10 cellular contexts compared by ENCODE assay signal in genomic region chr5:176675676-176676360, GRCh38. TPM values are rescaled to one million over a fixed set of nuclear protein-coding genes. Genes with fewer than 3 reads are reported as not detected.
DNase-seq lines count a peak whose midpoint lies in the region; ATAC-seq and TF ChIP-seq lines count a peak whose summit lies in the region.
"Had no signal": no experiment of that assay in that cellular context is flagged by ENCODE, and none has a peak within 500 bp of the region (broad histone marks: within the 10 kb centered on the region; RNA-seq: fewer than 3 reads in every experiment).

No MANE protein-coding gene starts in this region.

- no peak overlapping the region for H3K4me3 Mint-ChIP-seq in CD4-positive, alpha-beta memory T cell

- intact Hi-C loops in heart left ventricle (cut with DNase I) = loop anchor here in 2 of 10 donors (5.0 kb wide), 2 partner anchors 131 to 281 kb away; no protein-coding TSS in a partner anchor
- intact Hi-C loops in Right ventricle myocardium inferior (cut with DNase I) = no loop called here
- intact Hi-C loops in CD4-positive, alpha-beta memory T cell (cut with micrococcal nuclease) = no loop called here

- H3K9me3 ChIP-seq in heart left ventricle = no peaks in the 10 kb centered on the region
- no peaks in the 10 kb centered on the region for H3K9me3 ChIP-seq in Peyer's patch
- no peaks in the 10 kb centered on the region for H3K9me3 ChIP-seq in CD4-positive, alpha-beta memory T cell (ENCODE audit: control insufficient read depth in 1 of 2, low read length in 2 of 2)
- H3K9me3 ChIP-seq: lower lobe of right lung, SJSA1 had no signal

- TF ChIP-seq POLR2A in heart left ventricle (IDR thresholded peaks at IDR 0.05) (no peak), Peyer's patch (IDR thresholded peaks at IDR 0.05) (no peak)

- POLR2A ChIA-PET in CD4-positive, alpha-beta memory T cell (lab: Charles Lee; ENCODE audit: partially characterized antibody) = no interaction called here

- no peak overlapping the region for H3K4me3 ChIP-seq in heart left ventricle
- no peak overlapping the region for H3K4me3 ChIP-seq in Peyer's patch
- H3K4me3 ChIP-seq in CD4-positive, alpha-beta memory T cell (ENCODE audit: low read length in 2 of 2) = no peak overlapping the region
- H3K4me3 ChIP-seq: lower lobe of right lung, SJSA1 had no signal

- H3K36me3 Mint-ChIP-seq in CD4-positive, alpha-beta memory T cell = no peaks in the 10 kb centered on the region

- peak in 2 of 5 donors; percentile 28 to 44 for DNase-seq in heart left ventricle
- DNase-seq in Right ventricle myocardium inferior (ENCODE audit: missing footprints) = no peak
- no peak for DNase-seq in Peyer's patch
- DNase-seq in foreskin keratinocyte = peak in 1 of 2 donors; percentile 22
- DNase-seq in T-helper 2 cell = no peak
- DNase-seq in GM10266 (ENCODE audit: extremely low spot score) = no peak
- no peak for DNase-seq in CD4-positive, alpha-beta memory T cell
- DNase-seq: lower lobe of right lung had no signal

- H3K9me3 Mint-ChIP-seq in CD4-positive, alpha-beta memory T cell = no peaks in the 10 kb centered on the region

- peaks cover 0 to 35% (median 20%) of the 10 kb centered on the region in 9 donors for H3K27me3 ChIP-seq in heart left ventricle
- no peaks in the 10 kb centered on the region for H3K27me3 ChIP-seq in Peyer's patch
- peaks cover 37% of the 10 kb centered on the region for H3K27me3 ChIP-seq in foreskin keratinocyte
- peaks cover 9% of the 10 kb centered on the region for H3K27me3 ChIP-seq in CD4-positive, alpha-beta memory T cell (ENCODE audit: insufficient read depth, low read length)

- H3K4me1 Mint-ChIP-seq in CD4-positive, alpha-beta memory T cell = no peaks in the 10 kb centered on the region

- peaks cover 24 to 45% of the 10 kb centered on the region in 2 donors for H3K27me3 Mint-ChIP-seq in CD4-positive, alpha-beta memory T cell

- H3K27ac ChIP-seq in heart left ventricle = no peak overlapping the region
- no peak overlapping the region for H3K27ac ChIP-seq in Peyer's patch
- no peak overlapping the region for H3K27ac ChIP-seq in foreskin keratinocyte
- H3K27ac ChIP-seq in CD4-positive, alpha-beta memory T cell (ENCODE audit: low read depth, low read length) = no peak overlapping the region
- H3K27ac ChIP-seq: lower lobe of right lung, SJSA1 had no signal

- H3K36me3 ChIP-seq in heart left ventricle = no peaks in the 10 kb centered on the region
- H3K36me3 ChIP-seq in Peyer's patch = no peaks in the 10 kb centered on the region
- H3K36me3 ChIP-seq in CD4-positive, alpha-beta memory T cell (ENCODE audit: insufficient read depth, low read length) = no peaks in the 10 kb centered on the region
- H3K36me3 ChIP-seq: lower lobe of right lung, SJSA1 had no signal

- 55 to 64% (median 61%) methylated on average over 19 of the region's 19 CpGs for WGBS in heart left ventricle, 4 donors

- H3K27ac Mint-ChIP-seq in CD4-positive, alpha-beta memory T cell = no peak overlapping the region

- H3K4me1 ChIP-seq in heart left ventricle (peaks cover 0 to 30% (median 15%) of the 10 kb centered on the region in 12 donors), Peyer's patch (no peaks in the 10 kb centered on the region), foreskin keratinocyte (no peaks in the 10 kb centered on the region)
- no peaks in the 10 kb centered on the region for H3K4me1 ChIP-seq in CD4-positive, alpha-beta memory T cell (ENCODE audit: insufficient read depth, low read length)

- peak in 8 of 12 donors; percentile 11 to 55 (median 24) for TF ChIP-seq CTCF in heart left ventricle (IDR thresholded peaks at IDR 0.05)
- peak in 4 of 6 experiments; percentile 8 to 18 (median 12) for TF ChIP-seq CTCF in Peyer's patch (IDR thresholded peaks at IDR 0.05)
- peak; percentile 68 for TF ChIP-seq CTCF in foreskin keratinocyte (conservative IDR thresholded peaks at IDR 0.05)
- TF ChIP-seq CTCF in GM10266 (IDR thresholded peaks at IDR 0.05; ENCODE audit: control insufficient read depth, insufficient read depth, low read depth, missing control alignments) = no peak

- ATAC-seq in heart left ventricle (no peak), Right ventricle myocardium inferior (no peak), foreskin keratinocyte (peak; percentile 59), HG02973 (IDR thresholded peaks at IDR 0.05; ENCODE audit: unreplicated experiment) (no peak)
- ATAC-seq: lower lobe of right lung had no signal

- CTCF ChIA-PET in CD4-positive, alpha-beta memory T cell (lab: Charles Lee; ENCODE audit: partially characterized antibody) = interaction anchor here (2.1 to 4.3 kb wide), 2 partner anchors 15 kb away, joined by 11 to 18 read pairs; no protein-coding TSS in a partner anchor

RNA-seq across cellular contexts. Expression of gene TSPAN17, which starts 28.5 kb away (rescaled TPM):
- total RNA-seq in heart left ventricle (10 to 100 TPM; 22.2 to 53.1 (median 30.9) TPM), Right ventricle myocardium inferior (30.0 TPM), Peyer's patch (10 to 100 TPM; 25.4 to 33.8 (median 28.7) TPM), foreskin keratinocyte (62.5 and 72.1 TPM in 2 replicates)
- polyA plus RNA-seq in heart left ventricle (10 to 100 TPM; 15.4 to 59.3 TPM), foreskin keratinocyte (56.6 and 61.4 TPM in 2 replicates)
- 10 to 100 TPM; 27.4 to 30.7 TPM for total RNA-seq in CD4-positive, alpha-beta memory T cell
- polyA plus RNA-seq in CD4-positive, alpha-beta memory T cell = 10 to 100 TPM; 16.0 to 26.7 TPM

RNA-seq across cellular contexts. Expression of gene EIF4E1B, which starts 45.3 kb away (rescaled TPM):
- total RNA-seq in heart left ventricle (not detected), Right ventricle myocardium inferior (not detected), Peyer's patch (not detected), foreskin keratinocyte (not detected in 2 replicates)
- polyA plus RNA-seq in heart left ventricle (not detected), foreskin keratinocyte (not detected in 2 replicates)
- not detected for total RNA-seq in CD4-positive, alpha-beta memory T cell
- not detected for polyA plus RNA-seq in CD4-positive, alpha-beta memory T cell
- total RNA-seq: lower lobe of right lung, SJSA1 had no signal

RNA-seq across cellular contexts. Expression of gene SNCB, which starts 45.5 kb away (rescaled TPM):
- total RNA-seq in heart left ventricle = under 1 TPM in 1 of 9 donors, not detected in 8; 0.23 TPM
- polyA plus RNA-seq in heart left ventricle = not detected
- total RNA-seq in Right ventricle myocardium inferior = not detected
- total RNA-seq in Peyer's patch = not detected
- 0.78 and 1.3 TPM in 2 replicates for total RNA-seq in foreskin keratinocyte
- polyA plus RNA-seq in foreskin keratinocyte = 1.8 and 3.1 TPM in 2 replicates
- not detected for total RNA-seq in CD4-positive, alpha-beta memory T cell
- not detected for polyA plus RNA-seq in CD4-positive, alpha-beta memory T cell
- total RNA-seq: lower lobe of right lung, SJSA1 had no signal
